8 cellular contexts compared by ENCODE assay signal in the genomic region with DNA sequence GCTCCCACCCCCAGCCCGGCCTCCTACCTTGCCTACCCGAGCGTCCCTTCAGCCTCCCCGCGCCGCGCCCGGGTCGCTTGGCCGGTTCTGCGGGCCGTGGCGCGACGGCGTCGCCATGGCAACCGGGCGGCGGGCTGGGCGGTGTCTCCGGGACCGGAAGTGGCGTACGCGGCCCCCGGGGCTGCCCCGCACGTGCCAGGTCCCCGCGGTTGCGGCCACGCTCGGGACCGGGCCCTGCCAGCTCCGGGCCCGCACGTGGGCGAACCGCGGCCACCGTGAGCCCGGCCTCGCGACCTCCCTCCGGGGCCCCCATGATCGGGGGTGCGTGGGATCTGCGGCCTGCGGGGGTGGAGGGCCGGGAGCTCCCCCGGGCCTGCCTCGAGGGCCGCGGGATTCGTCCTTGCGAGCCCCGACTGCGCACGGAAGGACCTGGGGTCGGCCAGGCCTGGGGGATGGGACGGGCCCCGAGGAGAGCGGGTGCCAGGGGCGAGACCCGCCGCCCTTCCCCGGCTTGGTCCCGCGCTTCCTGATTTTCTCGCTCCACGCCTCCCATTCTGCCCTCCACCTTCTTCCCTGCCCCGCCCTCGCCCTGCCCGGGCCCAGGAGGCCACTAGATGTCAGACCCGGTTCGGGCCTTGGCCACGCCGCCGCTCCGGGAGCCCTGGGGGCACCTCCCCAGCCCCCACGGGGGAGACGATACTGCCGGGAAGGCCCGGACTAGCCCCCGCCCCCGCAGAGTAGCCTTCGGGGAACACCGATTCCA. TPM values are rescaled to one million over a fixed set of nuclear protein-coding genes. Genes with fewer than 3 reads are reported as not detected.
DNase-seq lines count a peak whose midpoint lies in the region; ATAC-seq and TF ChIP-seq lines count a peak whose summit lies in the region.

CYB561 (minus strand) TSS at position 89 of the 763 bp plus-strand sequence. CDS start 8,759 bp downstream, outside the sequence.

- H3K36me3 ChIP-seq in lung (ENCODE audit: control insufficient read depth in 2 of 2, insufficient read depth in 2 of 2, low read length in 2 of 2) = no peaks in the 10 kb centered on the region

- WGBS in lung, 2 donors = 0 to 1% methylated on average over 64 to 89 of the region's 89 CpGs

- no peaks in the 10 kb centered on the region for H3K9me3 ChIP-seq in lung (ENCODE audit: control insufficient read depth in 2 of 2, insufficient read depth in 1 of 2, low read length in 1 of 2)

- H3K4me1 ChIP-seq in lung (ENCODE audit: control insufficient read depth in 2 of 2, insufficient read depth in 2 of 2, low read length in 2 of 2) = peaks cover 0 to 28% of the 10 kb centered on the region in 2 donors

- H3K27ac ChIP-seq in lung (ENCODE audit: low read depth in 1 of 2, low read length in 1 of 2) = peak within 1 kb of the TSS; percentile 65 to 96

- TF ChIP-seq CTCF in lung (IDR thresholded peaks at IDR 0.05; ENCODE audit: control extremely low read depth, extremely low read depth) = peak; percentile 4

- H3K4me3 ChIP-seq in lung = peak within 1 kb of the TSS; percentile 58

- no peaks in the 10 kb centered on the region for H3K27me3 ChIP-seq in lung (ENCODE audit: control insufficient read depth, insufficient read depth)

- peak; percentile 80 for DNase-seq in SIG-M5 treated with dmso at 0.1 percent for 504 hours (lab: John Stamatoyannopoulos, UW; ENCODE audit: unreplicated experiment)
- no peak for DNase-seq in SIG-M5 (lab: John Stamatoyannopoulos, UW)
- peak; percentile 71 for DNase-seq in NCI-H2171 treated with DMSO at 0.1 percent for 48 hours (lab: John Stamatoyannopoulos, UW)
- DNase-seq in activated CD4-positive, alpha-beta T cell treated with anti-CD3 and anti-CD28 coated beads, Interleukin-2, amount 50 U/mL, for 1 hour = peak; percentile 62
- peak; percentile 80 for DNase-seq in ecto neural progenitor cell (ENCODE audit: low spot score)
- peak; percentile 80 for DNase-seq in lung (ENCODE audit: low spot score)
- DNase-seq in stimulated activated CD4-positive, alpha-beta T cell treated with anti-CD3 and anti-CD28 coated beads, TNF-alpha, amount 100 ng/mL, for 48 hours (ENCODE audit: low read depth in 3 of 3) = peak; percentile 38 to 68 (median 56)

- peak; percentile 46 for ATAC-seq in HG02884 (IDR thresholded peaks at IDR 0.05; ENCODE audit: unreplicated experiment)
- ATAC-seq in lung (ENCODE audit: insufficient read depth, low FRiP score) = peak; percentile 76

RNA-seq across cellular contexts. Expression of gene CYB561, which starts in this region (rescaled TPM):
- 10 to 100 TPM; 42.4 to 97.9 TPM for total RNA-seq in lung
- 10 to 100 TPM; 41.2 to 49.2 TPM for polyA plus RNA-seq in lung
